19 cellular contexts compared by ENCODE assay signal in the genomic region with DNA sequence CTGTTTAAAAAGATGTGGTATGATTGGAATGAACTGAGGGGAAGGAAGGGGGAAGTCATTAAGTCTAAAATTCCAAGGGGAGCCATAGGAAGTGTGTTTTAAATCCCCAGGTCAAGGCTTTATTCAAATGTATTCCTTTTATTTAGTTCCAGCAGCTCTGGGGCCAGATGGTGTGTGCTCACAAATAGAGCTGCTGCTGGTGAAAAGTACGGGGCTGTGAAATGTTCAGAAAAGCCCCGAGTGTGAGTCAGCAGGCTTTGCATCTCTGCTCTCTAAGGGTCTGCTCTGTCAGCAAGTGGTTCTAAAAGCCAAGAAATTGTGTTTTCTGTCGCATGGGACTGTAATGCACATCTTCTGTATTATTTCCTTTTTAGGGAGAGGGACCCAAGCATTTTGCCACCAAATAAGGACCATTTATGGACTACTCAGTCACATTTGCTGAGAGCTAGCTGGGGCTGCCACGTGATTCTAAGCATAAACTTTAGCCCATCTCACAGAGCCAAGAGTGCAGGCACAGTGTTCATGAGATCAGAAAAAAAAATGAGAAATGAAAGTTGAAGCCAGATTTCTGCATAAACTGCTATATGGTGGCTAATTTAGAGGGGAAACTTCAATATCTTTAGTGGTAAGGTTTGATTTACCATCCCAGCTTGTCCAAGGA.
DNase-seq lines count a peak whose midpoint lies in the region; ATAC-seq and TF ChIP-seq lines count a peak whose summit lies in the region.
"Had no signal": no experiment of that assay in that cellular context is flagged by ENCODE, and none has a peak within 500 bp of the region (broad histone marks: within the 10 kb centered on the region; RNA-seq: fewer than 3 reads in every experiment).

No MANE protein-coding gene starts in this region.

- H3K36me3 ChIP-seq in Peyer's patch: no peaks in the 10 kb centered on the region
- no peaks in the 10 kb centered on the region for H3K36me3 ChIP-seq in hepatocyte (replicated peaks; ENCODE audit: insufficient read depth, low read depth)
- no peaks in the 10 kb centered on the region for H3K36me3 ChIP-seq in rectal smooth muscle tissue (ENCODE audit: control insufficient read depth, insufficient read depth, low read length)
- H3K36me3 ChIP-seq: spleen had no signal

- DNase-seq in Ammon's horn (ENCODE audit: low spot score) (peak; percentile 11), Peyer's patch (no peak), hepatocyte (ENCODE audit: low spot score) (peak; percentile 17), NCI-H526 (lab: John Stamatoyannopoulos, UW) (no peak)
- DNase-seq in stimulated activated naive CD4-positive, alpha-beta T cell (lab: John Stamatoyannopoulos, UW): no peak
- no peak for DNase-seq in activated naive CD4-positive, alpha-beta T cell treated with Interleukin-2 at 50 U/mL for 16 hours
- DNase-seq: activated CD8-positive, alpha-beta memory T cell treated with anti-CD3 and anti-CD28 coated beads for 24 hours; activated gamma-delta T cell treated with Interleukin-2 at 50 U/mL for 16 hours; CD8-positive, alpha-beta memory T cell; effector CD4-positive, alpha-beta T cell; NCI-H146; NCI-H446 treated with DMSO at 0.1 percent for 48 hours; occipital lobe; spleen had no signal

- H3K4me3 ChIP-seq in Peyer's patch: no peak overlapping the region
- no peak overlapping the region for H3K4me3 ChIP-seq in hepatocyte
- no peak overlapping the region for H3K4me3 ChIP-seq in rectal smooth muscle tissue (ENCODE audit: low read length)
- H3K4me3 ChIP-seq: body of pancreas, spleen had no signal

- no peaks in the 10 kb centered on the region for H4K20me1 ChIP-seq in hepatocyte (ENCODE audit: insufficient read depth, poor library complexity, severe bottlenecking)

- H3K9me2 ChIP-seq in hepatocyte (replicated peaks; ENCODE audit: insufficient read depth): no peaks in the 10 kb centered on the region

- no peak overlapping the region for H2AFZ ChIP-seq in hepatocyte

- H3K4me2 ChIP-seq in hepatocyte: no peak overlapping the region
- H3K4me2 ChIP-seq: KMS-11 had no signal

- no peaks in the 10 kb centered on the region for H3K4me1 ChIP-seq in Peyer's patch
- no peaks in the 10 kb centered on the region for H3K4me1 ChIP-seq in hepatocyte (ENCODE audit: insufficient read depth)
- H3K4me1 ChIP-seq in rectal smooth muscle tissue (ENCODE audit: control insufficient read depth, insufficient read depth, low read length): peaks cover 8% of the 10 kb centered on the region
- H3K4me1 ChIP-seq: body of pancreas, spleen had no signal

- TF ChIP-seq POLR2A in Peyer's patch (IDR thresholded peaks at IDR 0.05): no peak

- no peaks in the 10 kb centered on the region for H3K27me3 ChIP-seq in Peyer's patch
- H3K27me3 ChIP-seq in hepatocyte: no peaks in the 10 kb centered on the region
- peaks cover 2% of the 10 kb centered on the region for H3K27me3 ChIP-seq in rectal smooth muscle tissue (ENCODE audit: control insufficient read depth, insufficient read depth, low read length)
- H3K27me3 ChIP-seq: body of pancreas, spleen had no signal

- H3K9ac ChIP-seq in rectal smooth muscle tissue (ENCODE audit: low read length): no peak overlapping the region
- H3K9ac ChIP-seq: KMS-11 had no signal

- no peaks in the 10 kb centered on the region for H3K79me2 ChIP-seq in hepatocyte

- no peak for TF ChIP-seq CTCF in Peyer's patch (IDR thresholded peaks at IDR 0.05)
- no peak for TF ChIP-seq CTCF in hepatocyte (IDR thresholded peaks at IDR 0.05; ENCODE audit: poor library complexity)

- no peak for ATAC-seq in HG03354 (IDR thresholded peaks at IDR 0.05; ENCODE audit: poor library complexity, severe bottlenecking, unreplicated experiment)
- ATAC-seq: body of pancreas, Panc1 had no signal

- H3K27ac ChIP-seq in Peyer's patch (peak overlapping the region in 3 of 4 donors; percentile 13 to 35 (median 27)), hepatocyte (no peak overlapping the region), rectal smooth muscle tissue (ENCODE audit: low read depth, low read length) (peak overlapping the region; percentile 79)
- H3K27ac ChIP-seq: body of pancreas, KMS-11, spleen had no signal

- H3K9me3 ChIP-seq in Peyer's patch (no peaks in the 10 kb centered on the region), hepatocyte (ENCODE audit: low read depth) (no peaks in the 10 kb centered on the region)
- H3K9me3 ChIP-seq: body of pancreas had no signal

- 30% methylated on average over 4 of the region's 4 CpGs for WGBS in hepatocyte (ENCODE audit: low lambda C conversion rate, missing lambda C conversion rate)

Comparison
In these comparisons a context has a peak if more than half of its experiments do, and no peak if none do; other contexts are left out.
1. DNase-seq: peak in Ammon's horn (single experiment) and hepatocyte (single experiment); none in Peyer's patch (0 of 3), stimulated activated naive CD4-positive, alpha-beta T cell (0 of 6), activated naive CD4-positive, alpha-beta T cell treated with Interleukin-2 at 50 U/mL for 16 hours (single experiment) and NCI-H526 (0 of 2).